ENCODE assay signal across 1 cellular context in the genomic region with DNA sequence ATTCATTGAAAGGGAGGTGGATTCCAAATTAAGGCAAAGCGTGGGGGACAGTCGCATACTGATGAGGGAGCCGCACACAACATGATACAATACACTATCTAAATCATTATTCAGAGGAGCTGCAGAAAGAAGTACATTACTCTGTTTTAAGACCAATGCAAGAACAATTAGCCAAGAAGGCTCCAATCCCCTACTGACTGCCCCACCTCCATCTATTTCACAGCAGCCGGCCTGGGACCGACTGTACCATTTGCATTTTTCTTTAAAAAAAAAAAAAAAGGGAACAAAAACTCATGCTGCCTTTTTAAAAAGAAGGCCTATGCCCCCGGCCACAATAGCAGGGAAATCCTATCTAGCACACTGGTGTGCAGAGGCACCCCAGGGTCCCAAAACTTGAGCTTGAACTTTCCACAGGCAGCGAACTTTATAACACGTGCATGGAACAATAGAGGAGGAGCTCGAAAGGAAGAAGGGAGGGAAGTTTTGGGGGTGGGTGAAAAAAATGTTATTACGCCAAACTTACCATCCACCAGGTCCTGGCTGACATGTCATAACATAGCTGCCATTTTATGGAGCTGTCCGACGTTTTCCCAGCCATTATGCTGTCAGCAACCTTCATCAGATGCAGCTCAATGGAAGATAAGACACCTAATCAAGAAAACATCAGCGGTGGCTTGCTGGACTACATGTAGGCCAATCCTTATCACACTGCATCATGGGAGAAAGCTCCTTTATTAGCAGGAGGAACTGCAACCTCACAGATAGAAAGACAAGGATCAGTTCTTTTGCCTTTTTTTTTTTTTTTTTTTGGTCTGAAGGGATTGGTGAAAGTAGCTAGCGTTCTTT.
TF ChIP-seq lines count a peak whose summit lies in the region.

No MANE protein-coding gene starts in this region.

TF ChIP-seq in K562, 482 proteins besides CTCF, POLR2A, EP300 and RAD21 (continued from another document and continues in another):
- TF ChIP-seq SAFB (IDR thresholded peaks at IDR 0.05; ENCODE audit: borderline replicate concordance, low read depth, low read length) (no peak), CXXC5 (CRISPR knock-in tag; IDR thresholded peaks at IDR 0.05) (peak; percentile 39; the same call in 1 of the 2 replicates), ZFP30 (CRISPR knock-in tag; IDR thresholded peaks at IDR 0.05; ENCODE audit: borderline replicate concordance) (no peak), FOXA1 (IDR thresholded peaks at IDR 0.05; ENCODE audit: borderline replicate concordance) (no peak), SNIP1 (IDR thresholded peaks at IDR 0.05; ENCODE audit: low read depth) (no peak), FOXA3 (CRISPR knock-in tag; conservative IDR thresholded peaks at IDR 0.05 in 1 of 2, IDR thresholded peaks at IDR 0.05 in 1 of 2) (no peak), ZBTB40 (IDR thresholded peaks at IDR 0.05) (0 out of 2 replicates have a peak, but pooled peaks have one; percentile 52), ZBTB40 (CRISPR knock-in tag; IDR thresholded peaks at IDR 0.05) (no peak), BRF1 (IDR thresholded peaks at IDR 0.05; ENCODE audit: borderline replicate concordance, extremely low read depth, insufficient read length) (no peak), STAG1 (CRISPR knock-in tag; IDR thresholded peaks at IDR 0.05; ENCODE audit: borderline replicate concordance) (no peak), BMI1 (IDR thresholded peaks at IDR 0.05; ENCODE audit: low read length) (no peak), ZNF124 (CRISPR knock-in tag; IDR thresholded peaks at IDR 0.05) (no peak), PHTF2 (CRISPR knock-in tag; IDR thresholded peaks at IDR 0.05) (no peak), ZNF133 (CRISPR knock-in tag; IDR thresholded peaks at IDR 0.05) (no peak), ATF1 (CRISPR knock-in tag; IDR thresholded peaks at IDR 0.05) (no peak), ATF1 (tag; IDR thresholded peaks at IDR 0.05) (peak; percentile 68), TBL1XR1 (IDR thresholded peaks at IDR 0.05; ENCODE audit: low read length in 2 of 2) (no peak), PYGO2 (tag; IDR thresholded peaks at IDR 0.05) (no peak), DNMT1 (IDR thresholded peaks at IDR 0.05) (no peak), SMAD3 (CRISPR knock-in tag; conservative IDR thresholded peaks at IDR 0.05) (no peak), ZNF707 (CRISPR knock-in tag; conservative IDR thresholded peaks at IDR 0.05) (no peak), ZSCAN29 (IDR thresholded peaks at IDR 0.05) (no peak), ARHGAP35 (IDR thresholded peaks at IDR 0.05; ENCODE audit: partially characterized antibody) (no peak), NCOR1 (IDR thresholded peaks at IDR 0.05) (no peak), SIX5 (IDR thresholded peaks at IDR 0.05; ENCODE audit: borderline replicate concordance in 1 of 2, insufficient read depth in 1 of 2, low read depth in 1 of 2, low read length in 2 of 2) (no peak), RBM15 (IDR thresholded peaks at IDR 0.05; ENCODE audit: insufficient read depth, low read length) (no peak), ZNF212 (CRISPR knock-in tag; IDR thresholded peaks at IDR 0.05) (no peak), KLF6 (CRISPR knock-in tag; IDR thresholded peaks at IDR 0.05; ENCODE audit: borderline replicate concordance) (no peak), HDAC1 (IDR thresholded peaks at IDR 0.05) (0 out of 4 replicates have a peak, but pooled peaks of 1 of the 2 experiments have one; percentile 6), SFPQ (IDR thresholded peaks at IDR 0.05; ENCODE audit: low read depth, low read length) (no peak), JUND (IDR thresholded peaks at IDR 0.05; ENCODE audit: borderline replicate concordance, low read depth, low read length) (no peak), JUND (tag; IDR thresholded peaks at IDR 0.05; ENCODE audit: borderline replicate concordance, low read depth, low read length) (peak; percentile 43; the same call in 1 of the 3 replicates), TEAD1 (CRISPR knock-in tag; IDR thresholded peaks at IDR 0.05) (no peak), TFAP4 (CRISPR knock-in tag; IDR thresholded peaks at IDR 0.05; ENCODE audit: borderline replicate concordance) (no peak), NELFE (IDR thresholded peaks at IDR 0.05; ENCODE audit: insufficient read depth, insufficient read length) (no peak), THAP7 (CRISPR knock-in tag; IDR thresholded peaks at IDR 0.05) (no peak)
- TF ChIP-seq, protein P1, sequence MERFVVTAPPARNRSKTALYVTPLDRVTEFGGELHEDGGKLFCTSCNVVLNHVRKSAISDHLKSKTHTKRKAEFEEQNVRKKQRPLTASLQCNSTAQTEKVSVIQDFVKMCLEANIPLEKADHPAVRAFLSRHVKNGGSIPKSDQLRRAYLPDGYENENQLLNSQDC (CRISPR knock-in tag; IDR thresholded peaks at IDR 0.05) = no peak
- TF ChIP-seq, protein P2, sequence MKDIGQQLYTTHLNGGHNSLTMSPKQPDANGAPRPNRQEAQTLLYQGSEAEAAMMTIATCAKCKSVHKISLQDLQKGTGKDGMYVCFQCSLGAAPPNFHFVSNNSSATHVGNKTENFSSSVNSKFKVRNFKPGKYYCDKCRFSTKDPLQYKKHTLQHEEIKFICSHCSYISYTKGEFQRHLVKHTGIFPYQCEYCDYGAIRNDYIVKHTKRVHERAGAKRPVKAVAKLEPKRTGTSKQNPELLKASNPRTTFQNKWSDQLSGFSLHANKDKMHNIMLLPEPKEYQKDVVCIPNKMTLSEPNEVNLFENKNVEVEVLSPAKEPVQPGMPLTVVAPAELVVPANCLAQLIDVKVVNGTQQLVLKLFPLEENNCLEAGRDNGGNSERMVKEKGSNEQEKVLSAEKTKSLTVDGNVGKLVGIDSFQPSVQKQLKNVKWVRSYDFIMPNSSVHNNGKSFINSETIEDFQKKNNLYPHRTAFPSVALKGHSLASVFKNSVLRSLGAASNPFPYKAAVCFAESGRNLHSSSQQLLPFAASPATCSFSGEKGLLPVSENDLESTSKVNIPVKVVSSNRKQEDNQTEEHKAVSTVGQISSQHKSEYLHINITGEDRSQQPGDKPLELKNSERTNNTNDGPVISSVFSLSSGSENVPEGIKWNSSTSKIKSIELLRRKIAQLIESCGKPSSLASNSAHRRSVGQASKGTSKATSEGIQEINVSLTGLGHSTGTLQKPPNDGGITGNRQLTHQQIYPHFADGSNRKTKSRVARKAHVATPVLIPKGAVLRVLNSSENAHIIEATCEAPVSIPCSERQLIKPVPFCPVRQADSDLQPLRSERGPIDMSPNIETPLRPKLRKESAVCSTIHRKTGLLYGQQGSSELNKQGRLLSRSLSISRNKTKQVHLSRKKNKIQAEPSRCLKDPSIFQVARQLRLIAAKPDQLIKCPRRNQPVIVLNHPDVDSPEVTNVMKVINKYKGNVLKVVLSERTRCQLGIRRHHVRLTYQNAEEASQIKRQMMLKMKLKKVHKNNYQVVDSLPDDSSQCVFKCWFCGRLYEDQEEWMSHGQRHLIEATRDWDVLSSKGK (CRISPR knock-in tag; IDR thresholded peaks at IDR 0.05) = no peak
- TF ChIP-seq, protein P3, sequence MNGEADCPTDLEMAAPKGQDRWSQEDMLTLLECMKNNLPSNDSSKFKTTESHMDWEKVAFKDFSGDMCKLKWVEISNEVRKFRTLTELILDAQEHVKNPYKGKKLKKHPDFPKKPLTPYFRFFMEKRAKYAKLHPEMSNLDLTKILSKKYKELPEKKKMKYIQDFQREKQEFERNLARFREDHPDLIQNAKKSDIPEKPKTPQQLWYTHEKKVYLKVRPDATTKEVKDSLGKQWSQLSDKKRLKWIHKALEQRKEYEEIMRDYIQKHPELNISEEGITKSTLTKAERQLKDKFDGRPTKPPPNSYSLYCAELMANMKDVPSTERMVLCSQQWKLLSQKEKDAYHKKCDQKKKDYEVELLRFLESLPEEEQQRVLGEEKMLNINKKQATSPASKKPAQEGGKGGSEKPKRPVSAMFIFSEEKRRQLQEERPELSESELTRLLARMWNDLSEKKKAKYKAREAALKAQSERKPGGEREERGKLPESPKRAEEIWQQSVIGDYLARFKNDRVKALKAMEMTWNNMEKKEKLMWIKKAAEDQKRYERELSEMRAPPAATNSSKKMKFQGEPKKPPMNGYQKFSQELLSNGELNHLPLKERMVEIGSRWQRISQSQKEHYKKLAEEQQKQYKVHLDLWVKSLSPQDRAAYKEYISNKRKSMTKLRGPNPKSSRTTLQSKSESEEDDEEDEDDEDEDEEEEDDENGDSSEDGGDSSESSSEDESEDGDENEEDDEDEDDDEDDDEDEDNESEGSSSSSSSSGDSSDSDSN (IDR thresholded peaks at IDR 0.05; ENCODE audit: borderline replicate concordance in 1 of 2, low read depth in 2 of 2, low read length in 2 of 2) = no peak
